In the genomic region with DNA sequence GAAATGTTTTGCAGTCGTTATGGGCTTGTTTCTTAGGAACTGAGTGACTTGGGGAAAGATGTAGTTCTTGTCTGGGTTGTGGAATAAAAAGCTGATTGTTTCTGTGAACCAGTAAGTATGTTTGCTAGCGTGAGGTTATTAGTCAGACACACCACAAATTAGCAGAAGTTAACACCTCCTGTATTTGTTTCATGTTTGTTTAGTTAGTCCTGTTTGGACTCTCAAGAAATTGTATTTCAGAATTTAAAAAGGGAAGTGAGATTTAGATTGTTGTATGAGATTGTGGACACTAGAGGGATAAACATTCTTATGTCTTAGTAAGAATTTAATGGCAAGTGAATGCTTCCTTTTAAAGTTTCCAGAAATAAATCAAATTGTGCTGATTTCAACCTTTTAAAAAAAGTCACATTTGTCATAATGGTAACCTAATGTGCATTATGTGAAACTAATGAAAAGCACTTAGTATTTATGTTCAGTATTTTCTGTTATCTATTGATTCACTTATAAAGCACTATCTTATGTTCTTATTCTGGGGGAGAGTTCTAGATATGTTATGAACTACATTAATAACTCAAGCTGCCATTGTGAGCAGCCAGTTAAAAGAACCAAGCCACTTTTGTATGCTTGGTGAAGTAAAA, we compare ENCODE assay signal across 8 cellular contexts.
DNase-seq lines count a peak whose midpoint lies in the region; ATAC-seq and TF ChIP-seq lines count a peak whose summit lies in the region.

No MANE protein-coding gene starts in this region.

- H3K36me3 ChIP-seq in WERI-Rb-1, result no peaks in the 10 kb centered on the region

- H3K4me1 Mint-ChIP-seq in memory B cell, result peaks cover 31% of the 10 kb centered on the region

- no peaks in the 10 kb centered on the region for H3K9me3 ChIP-seq in WERI-Rb-1 (ENCODE audit: severe bottlenecking)

- no peak overlapping the region for H3K27ac ChIP-seq in WERI-Rb-1

- H3K27me3 Mint-ChIP-seq in memory B cell, result no peaks in the 10 kb centered on the region

- H3K4me3 Mint-ChIP-seq in memory B cell, result peak overlapping the region; percentile 8

- no peaks in the 10 kb centered on the region for H3K27me3 ChIP-seq in WERI-Rb-1 (ENCODE audit: insufficient read depth, low read depth, severe bottlenecking)

- ATAC-seq in GM19025 (IDR thresholded peaks at IDR 0.05; ENCODE audit: low read depth, unreplicated experiment) (peak; percentile 94), HG03039 (IDR thresholded peaks at IDR 0.05; ENCODE audit: unreplicated experiment) (peak; percentile 98), SK-N-SH treated with all-trans-retinoic acid at 6 μM for 48 hours (peak; percentile 75), memory B cell (ENCODE audit: low read depth) (peak; percentile 96)

- peak overlapping the region; percentile 81 for H3K27ac Mint-ChIP-seq in memory B cell

- H3K36me3 Mint-ChIP-seq in memory B cell, result peaks cover 16% of the 10 kb centered on the region

- DNase-seq in memory B cell (ENCODE audit: low spot score in 2 of 2) (peak in 1 of 2 donors; percentile 11), WERI-Rb-1 (no peak), NCI-H345 (lab: John Stamatoyannopoulos, UW) (no peak), iPS-NIHi7 (ENCODE audit: extremely low spot score) (no peak), putamen (ENCODE audit: low spot score) (no peak)

- no peak for TF ChIP-seq CTCF in WERI-Rb-1 (IDR thresholded peaks at IDR 0.05; ENCODE audit: low read depth, low read length)

- H3K9me3 Mint-ChIP-seq in memory B cell, result no peaks in the 10 kb centered on the region

- no peak overlapping the region for H3K4me3 ChIP-seq in WERI-Rb-1 (ENCODE audit: low read depth, low read length)

TF ChIP-seq in SK-N-SH treated with all-trans-retinoic acid at 6 μM for 48 hours, 23 proteins besides CTCF, POLR2A, EP300 and RAD21:
- TF ChIP-seq ISL1 (CRISPR knock-in tag; IDR thresholded peaks at IDR 0.05) (peak; percentile 96), SNAI2 (CRISPR knock-in tag; IDR thresholded peaks at IDR 0.05) (no peak; the same call in 1 of the 2 replicates)
TF ChIP-seq in SK-N-SH treated with all-trans-retinoic acid at 6 μM for 48 hours: peak in this region for 1.
